Comparison of ENCODE assay signal across 17 cellular contexts in the genomic region with DNA sequence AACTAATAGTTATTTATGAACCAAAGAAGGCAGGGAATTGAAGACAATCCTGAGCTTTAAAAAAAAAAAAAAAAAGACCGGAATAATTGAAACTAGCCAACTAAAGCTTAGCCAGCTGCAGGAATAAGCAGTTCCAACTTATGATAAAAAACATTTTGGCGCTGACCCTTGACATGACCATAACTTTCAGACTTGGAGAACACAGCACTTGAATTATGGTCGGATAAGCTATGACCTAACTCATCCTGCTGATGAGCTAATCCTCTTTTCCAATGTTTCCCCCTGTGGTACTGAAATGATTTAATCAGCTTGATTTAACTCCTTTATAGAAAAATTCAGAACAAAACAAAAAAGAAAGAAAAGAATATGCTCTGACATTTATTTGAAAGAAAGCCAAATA.
DNase-seq lines count a peak whose midpoint lies in the region; ATAC-seq, FAIRE-seq and TF ChIP-seq lines count a peak whose summit lies in the region.
"Had no signal": no experiment of that assay in that cellular context is flagged by ENCODE, and none has a peak within 500 bp of the region (broad histone marks: within the 10 kb centered on the region; RNA-seq: fewer than 3 reads in every experiment).

No MANE protein-coding gene starts in this region.

- no TSS peak for BruUV-seq in HepG2 (replicated peaks; lab: Mats Ljungman, UMichigan)

- H3K4me1 Mint-ChIP-seq in nephron: peaks cover 18% of the 10 kb centered on the region
- H3K4me1 Mint-ChIP-seq: CD8-positive, alpha-beta memory T cell had no signal

- no peak overlapping the region for H3K9ac ChIP-seq in HepG2 (ENCODE audit: insufficient read depth, low read depth, low read length)
- H3K9ac ChIP-seq: BLaER1 had no signal

- intact Hi-C loops in ascending aorta (cut with DNase I) (no loop called here), HepG2 (cut with micrococcal nuclease; ENCODE audit: unreplicated experiment) (no loop called here)

- H3K27ac Mint-ChIP-seq in nephron: peak overlapping the region in 2 of 3 experiments; percentile 27 to 31
- H3K27ac Mint-ChIP-seq: CD8-positive, alpha-beta memory T cell had no signal

- in situ Hi-C loops in HepG2 (cut with HindIII; ENCODE audit: extremely low pct_ligation_motif_present, low pct_unique_long_range_greater_than_20kb): loop anchor here (25.0 kb wide), 1 partner anchor 1342 kb away; no protein-coding TSS in a partner anchor

- no peak for TF ChIP-seq RAD21 in HepG2 (CRISPR knock-in tag; IDR thresholded peaks at IDR 0.05)

- H3K36me3 ChIP-seq in ascending aorta: no peaks in the 10 kb centered on the region
- H3K36me3 ChIP-seq in HepG2 (replicated peaks in 1 of 2; ENCODE audit: control insufficient read depth in 1 of 2, insufficient read depth in 2 of 2, low read length in 2 of 2): no peaks in the 10 kb centered on the region
- H3K36me3 ChIP-seq: BLaER1 had no signal

- 18% methylated on average over 3 of the region's 3 CpGs for WGBS in HepG2 (ENCODE audit: low lambda C conversion rate)

- no peaks in the 10 kb centered on the region for H4K20me1 ChIP-seq in HepG2 (ENCODE audit: insufficient read depth, low read length)
- H4K20me1 ChIP-seq: BLaER1 had no signal

- H3K4me3 Mint-ChIP-seq in nephron: no peak overlapping the region
- H3K4me3 Mint-ChIP-seq: CD8-positive, alpha-beta memory T cell had no signal

- H3K4me2 ChIP-seq in HepG2 (ENCODE audit: low read depth, low read length): no peak overlapping the region
- H3K4me2 ChIP-seq: BLaER1 had no signal

- no peak overlapping the region for H2AFZ ChIP-seq in HepG2 (ENCODE audit: low read length)

- H3K27ac ChIP-seq in ascending aorta (no peak overlapping the region), HepG2 (ENCODE audit: extremely low read length, insufficient read depth, low read length) (no peak overlapping the region)
- H3K27ac ChIP-seq: BLaER1 had no signal

- H3K79me2 ChIP-seq in HepG2 (ENCODE audit: insufficient read depth, low read length): no peaks in the 10 kb centered on the region

- DNase-seq in AG08395 (ENCODE audit: low spot score): peak; percentile 3
- DNase-seq in GM03348 (ENCODE audit: low spot score): peak; percentile 34
- DNase-seq in NOMO-1 (lab: John Stamatoyannopoulos, UW; ENCODE audit: unreplicated experiment in 2 of 2): no peak
- no peak for DNase-seq in OCI-M2 (lab: John Stamatoyannopoulos, UW; ENCODE audit: unreplicated experiment)
- no peak for DNase-seq in ascending aorta (ENCODE audit: low spot score in 2 of 2)
- no peak for DNase-seq in HepG2 (ENCODE audit: low spot score)
- DNase-seq: CD8-positive, alpha-beta memory T cell; GF-D8; H7; NCI-H1105 treated with DMSO at 0.1 percent for 48 hours; NCI-H1930; NCI-H2171; NCI-H510A treated with DMSO at 0.1 percent for 48 hours; OCI-M1 had no signal

- TF ChIP-seq CTCF in nephron (IDR thresholded peaks at IDR 0.05; ENCODE audit: unreplicated experiment in 3 of 3): no peak
- TF ChIP-seq CTCF in ascending aorta (IDR thresholded peaks at IDR 0.05): no peak
- no peak for TF ChIP-seq CTCF in HepG2 (CRISPR knock-in tag; IDR thresholded peaks at IDR 0.05)

- no peaks in the 10 kb centered on the region for H3K9me3 ChIP-seq in ascending aorta
- H3K9me3 ChIP-seq in HepG2 (ENCODE audit: low read length): no peaks in the 10 kb centered on the region
- H3K9me3 ChIP-seq: BLaER1 had no signal

- H3K27me3 ChIP-seq in ascending aorta (no peaks in the 10 kb centered on the region), HepG2 (ENCODE audit: control insufficient read depth in 1 of 2, insufficient read depth in 2 of 2, low read length in 2 of 2) (no peaks in the 10 kb centered on the region)
- H3K27me3 ChIP-seq: BLaER1 had no signal

- no peaks in the 10 kb centered on the region for H3K36me3 Mint-ChIP-seq in nephron (ENCODE audit: low read depth)
- H3K36me3 Mint-ChIP-seq: CD8-positive, alpha-beta memory T cell had no signal

- H3K9me3 Mint-ChIP-seq in nephron: no peaks in the 10 kb centered on the region
- H3K9me3 Mint-ChIP-seq: CD8-positive, alpha-beta memory T cell had no signal

- H3K4me3 ChIP-seq in ascending aorta: no peak overlapping the region
- no peak overlapping the region for H3K4me3 ChIP-seq in HepG2 (replicated peaks in 1 of 3; ENCODE audit: insufficient read depth in 1 of 3, low read depth in 2 of 3, low read length in 3 of 3)
- H3K4me3 ChIP-seq: BLaER1 had no signal

- POLR2A ChIA-PET in HepG2 (lab: Yijun Ruan, JAX): no interaction called here

- ATAC-seq in HepG2: no peak

- no peaks in the 10 kb centered on the region for H3K27me3 Mint-ChIP-seq in nephron (ENCODE audit: low read depth)
- H3K27me3 Mint-ChIP-seq: CD8-positive, alpha-beta memory T cell had no signal

- no peak for TF ChIP-seq POLR2A in HepG2 (IDR thresholded peaks at IDR 0.05; ENCODE audit: insufficient read depth in 1 of 2, low read depth in 2 of 2, low read length in 2 of 2)

- TF ChIP-seq EP300 in HepG2 (IDR thresholded peaks at IDR 0.05; ENCODE audit: low read depth in 2 of 2, low read length in 2 of 2): no peak
- TF ChIP-seq EP300 in HepG2 (CRISPR knock-in tag; IDR thresholded peaks at IDR 0.05; ENCODE audit: borderline replicate concordance): no peak

- no peaks in the 10 kb centered on the region for H3K4me1 ChIP-seq in ascending aorta
- H3K4me1 ChIP-seq in HepG2 (ENCODE audit: insufficient read depth, low read length): no peaks in the 10 kb centered on the region
- H3K4me1 ChIP-seq: BLaER1 had no signal

- FAIRE-seq in endometrium (lab: Jason Lieb, UNC): peak; percentile 87
- FAIRE-seq in HepG2 (lab: Jason Lieb, UNC): no peak

- CTCF ChIA-PET in HepG2 (lab: Yijun Ruan, JAX; ENCODE audit: low intra/inter-chr PET ratio, low total read pairs): no interaction called here

TF ChIP-seq in HepG2, 621 proteins besides CTCF, POLR2A, EP300 and RAD21:
- TF ChIP-seq EEA1 (CRISPR knock-in tag; IDR thresholded peaks at IDR 0.05; ENCODE audit: borderline replicate concordance) (no peak), ZNF138 (CRISPR knock-in tag; IDR thresholded peaks at IDR 0.05; ENCODE audit: low read depth) (no peak), IKZF4 (CRISPR knock-in tag; IDR thresholded peaks at IDR 0.05; ENCODE audit: borderline replicate concordance, low read depth, not compliant biosample characterization) (no peak), IKZF1 (IDR thresholded peaks at IDR 0.05) (no peak), NKX3-1 (CRISPR knock-in tag; IDR thresholded peaks at IDR 0.05) (no peak), CREBL2 (CRISPR knock-in tag; IDR thresholded peaks at IDR 0.05; ENCODE audit: borderline replicate concordance) (no peak), XRCC5 (optimal IDR thresholded peaks at IDR 0.05; ENCODE audit: low read length) (no peak), ZC3H13 (CRISPR knock-in tag; IDR thresholded peaks at IDR 0.05) (no peak), MAFG (CRISPR knock-in tag; IDR thresholded peaks at IDR 0.05) (no peak), ZNF383 (CRISPR knock-in tag; IDR thresholded peaks at IDR 0.05; ENCODE audit: borderline replicate concordance) (no peak), ZNF33A (CRISPR knock-in tag; IDR thresholded peaks at IDR 0.05; ENCODE audit: borderline replicate concordance) (no peak), PHF21A (CRISPR knock-in tag; IDR thresholded peaks at IDR 0.05) (no peak), BRF2 (CRISPR knock-in tag; IDR thresholded peaks at IDR 0.05) (no peak), ZNF749 (CRISPR knock-in tag; IDR thresholded peaks at IDR 0.05; ENCODE audit: borderline replicate concordance) (no peak)
- TF ChIP-seq, protein P1, sequence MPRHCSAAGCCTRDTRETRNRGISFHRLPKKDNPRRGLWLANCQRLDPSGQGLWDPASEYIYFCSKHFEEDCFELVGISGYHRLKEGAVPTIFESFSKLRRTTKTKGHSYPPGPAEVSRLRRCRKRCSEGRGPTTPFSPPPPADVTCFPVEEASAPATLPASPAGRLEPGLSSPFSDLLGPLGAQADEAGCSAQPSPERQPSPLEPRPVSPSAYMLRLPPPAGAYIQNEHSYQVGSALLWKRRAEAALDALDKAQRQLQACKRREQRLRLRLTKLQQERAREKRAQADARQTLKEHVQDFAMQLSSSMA (CRISPR knock-in tag; IDR thresholded peaks at IDR 0.05): no peak

Comparison
In these comparisons a context has a peak if more than half of its experiments do, and no peak if none do; other contexts are left out.
1. DNase-seq: peak in AG08395 (single experiment) and GM03348 (single experiment); none in NOMO-1 (0 of 2), OCI-M2 (single experiment), ascending aorta (0 of 2) and HepG2 (single experiment).